19 cellular contexts compared by ENCODE assay signal in the genomic region with DNA sequence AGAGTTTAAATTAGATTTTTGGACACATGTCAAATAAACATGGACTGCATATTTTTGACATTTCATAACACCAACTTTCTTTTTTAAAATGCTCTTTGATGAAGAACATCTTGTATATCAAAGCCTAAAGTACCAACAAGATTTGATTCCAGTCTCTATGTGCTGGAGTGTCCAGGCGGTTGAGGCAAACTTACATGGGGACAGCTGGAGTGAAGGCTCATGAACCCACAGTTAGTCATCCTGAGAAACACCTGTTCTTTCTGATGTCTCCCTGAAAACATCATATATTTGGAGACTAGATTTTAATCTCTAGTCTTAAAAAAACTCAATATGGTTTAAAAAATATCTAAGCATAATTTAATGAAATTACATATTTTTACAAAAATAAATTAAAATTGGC.
DNase-seq lines count a peak whose midpoint lies in the region; TF ChIP-seq lines count a peak whose summit lies in the region.
"Had no signal": no experiment of that assay in that cellular context is flagged by ENCODE, and none has a peak within 500 bp of the region (broad histone marks: within the 10 kb centered on the region; RNA-seq: fewer than 3 reads in every experiment).

No MANE protein-coding gene starts in this region.

- intact Hi-C loops in esophagus muscularis mucosa (cut with DNase I) (no loop called here), Caco-2 (cut with micrococcal nuclease; ENCODE audit: unreplicated experiment) (no loop called here)

- peaks cover 7% of the 10 kb centered on the region for H3K27me3 Mint-ChIP-seq in Caco-2 (ENCODE audit: insufficient read depth, unreplicated experiment)
- H3K27me3 Mint-ChIP-seq: CD4-positive, CD25-positive, alpha-beta regulatory T cell; CD8-positive, alpha-beta memory T cell had no signal

- peaks cover 53% of the 10 kb centered on the region for H3K4me1 ChIP-seq in SJCRH30
- peaks cover 0 to 6% (median 3%) of the 10 kb centered on the region in 4 donors for H3K4me1 ChIP-seq in esophagus muscularis mucosa
- no peaks in the 10 kb centered on the region for H3K4me1 ChIP-seq in Caco-2
- H3K4me1 ChIP-seq: BE2C had no signal

- H3K36me3 ChIP-seq in SJCRH30, result no peaks in the 10 kb centered on the region
- H3K36me3 ChIP-seq in esophagus muscularis mucosa, result no peaks in the 10 kb centered on the region
- H3K36me3 ChIP-seq in Caco-2 (ENCODE audit: control insufficient read depth, insufficient read depth, low read length), result no peaks in the 10 kb centered on the region
- H3K36me3 ChIP-seq: BE2C had no signal

- no peaks in the 10 kb centered on the region for H3K36me3 Mint-ChIP-seq in Caco-2 (ENCODE audit: insufficient read depth, unreplicated experiment)
- H3K36me3 Mint-ChIP-seq: CD4-positive, CD25-positive, alpha-beta regulatory T cell had no signal

- H3K27ac ChIP-seq in SJCRH30 (peak overlapping the region; percentile 44), esophagus muscularis mucosa (replicated peaks in 1 of 4) (no peak overlapping the region)
- H3K27ac ChIP-seq: HL-60 had no signal

- POLR2A ChIA-PET in Caco-2 (lab: Charles Lee), result no interaction called here

- H3K27me3 ChIP-seq in SJCRH30 (no peaks in the 10 kb centered on the region), esophagus muscularis mucosa (no peaks in the 10 kb centered on the region), Caco-2 (replicated peaks; ENCODE audit: control insufficient read depth, insufficient read depth, low read length) (no peaks in the 10 kb centered on the region)
- H3K27me3 ChIP-seq: BE2C had no signal

- CTCF ChIA-PET in Caco-2 (lab: Charles Lee), result no interaction called here

- H3K9me3 ChIP-seq in SJCRH30 (replicated peaks) (no peaks in the 10 kb centered on the region), esophagus muscularis mucosa (no peaks in the 10 kb centered on the region), Caco-2 (no peaks in the 10 kb centered on the region)
- H3K9me3 ChIP-seq: BE2C had no signal

- H3K9me3 Mint-ChIP-seq in Caco-2 (ENCODE audit: unreplicated experiment), result no peaks in the 10 kb centered on the region

- H3K4me3 ChIP-seq in SJCRH30, result no peak overlapping the region
- H3K4me3 ChIP-seq in esophagus muscularis mucosa, result no peak overlapping the region
- H3K4me3 ChIP-seq in Caco-2 (ENCODE audit: low read depth, low read length), result no peak overlapping the region

- DNase-seq in LHCN-M2 (ENCODE audit: low read depth), result peak; percentile 79
- DNase-seq in SJCRH30, result peak; percentile 66 to 83
- peak; percentile 85 for DNase-seq in myocyte (ENCODE audit: low read depth)
- no peak for DNase-seq in esophagus muscularis mucosa (ENCODE audit: extremely low spot score)
- DNase-seq in Caco-2, result no peak
- DNase-seq in NCI-H2196 (lab: John Stamatoyannopoulos, UW; ENCODE audit: unreplicated experiment), result no peak
- DNase-seq in Ammon's horn (ENCODE audit: low spot score), result no peak
- DNase-seq: BE2C; C1 segment of cervical spinal cord; CD4-positive, CD25-positive, alpha-beta regulatory T cell; CD8-positive, alpha-beta memory T cell; COR-L47; DMS153; DMS79 treated with DMSO at 0.1 percent for 48 hours; GF-D8; GOT3; H7; HFFc6 had no signal

- TF ChIP-seq EP300 in esophagus muscularis mucosa (IDR thresholded peaks at IDR 0.05), result no peak

- WGBS in esophagus muscularis mucosa, result 72% methylated on average over 1 of the region's 1 CpG

- BruUV-seq in Caco-2 (replicated peaks; lab: Mats Ljungman, UMichigan), result no TSS peak

- H3K27ac Mint-ChIP-seq in Caco-2 (ENCODE audit: unreplicated experiment), result no peak overlapping the region
- H3K27ac Mint-ChIP-seq: CD4-positive, CD25-positive, alpha-beta regulatory T cell; CD8-positive, alpha-beta memory T cell; HFFc6 had no signal

- TF ChIP-seq CTCF in esophagus muscularis mucosa (IDR thresholded peaks at IDR 0.05) (no peak), Caco-2 (IDR thresholded peaks at IDR 0.05; ENCODE audit: insufficient read depth in 1 of 2, low read depth in 1 of 2, low read length in 1 of 2, severe bottlenecking in 1 of 2, unreplicated experiment in 1 of 2) (no peak)

- no peak overlapping the region for H3K4me3 Mint-ChIP-seq in Caco-2 (ENCODE audit: unreplicated experiment)
- H3K4me3 Mint-ChIP-seq: CD4-positive, CD25-positive, alpha-beta regulatory T cell; CD8-positive, alpha-beta memory T cell; HFFc6 had no signal

- no peaks in the 10 kb centered on the region for H3K4me1 Mint-ChIP-seq in Caco-2 (ENCODE audit: low read depth, unreplicated experiment)
- H3K4me1 Mint-ChIP-seq: CD4-positive, CD25-positive, alpha-beta regulatory T cell had no signal

- TF ChIP-seq POLR2A in esophagus muscularis mucosa (IDR thresholded peaks at IDR 0.05; ENCODE audit: low read depth), result no peak

Comparison
In these comparisons a context has a peak if more than half of its experiments do, and no peak if none do; other contexts are left out.
1. DNase-seq: peak in LHCN-M2 (single experiment), SJCRH30 (2 of 2) and myocyte (single experiment); none in esophagus muscularis mucosa (single experiment), Caco-2 (0 of 2), NCI-H2196 (single experiment) and Ammon's horn (single experiment).